ENCODE assay signal across 22 cellular contexts in genomic region chr2:95648894-95649544, GRCh38. TPM values are rescaled to one million over a fixed set of nuclear protein-coding genes. Genes with fewer than 3 reads are reported as not detected.
"Had no signal": no experiment of that assay in that cellular context is flagged by ENCODE, and none has a peak within 500 bp of the region (broad histone marks: within the 10 kb centered on the region; RNA-seq: fewer than 3 reads in every experiment).

No MANE protein-coding gene starts in this region.

RNA-seq across cellular contexts. Expression of gene TRIM43, which starts 57.2 kb away (rescaled TPM):
- total RNA-seq: naive thymus-derived CD8-positive, alpha-beta T cell; natural killer cell treated with Interleukin-12 subunit alpha and Interleukin-12 subunit beta and Interleukin-15 and Interleukin-18, amount 100 ng/mL, for 72 hours; neural crest cell; omental fat pad; osteocyte; pancreas; posterior vena cava; pulmonary artery endothelial cell; right atrium auricular region; right lobe of liver; sigmoid colon; skeletal muscle tissue; stomach; subcutaneous adipose tissue; temporal lobe; thoracic aorta; thyroid gland; tibial nerve; upper lobe of left lung; ureter; vagina had no signal
- polyA plus RNA-seq: naive thymus-derived CD8-positive, alpha-beta T cell; pancreas; sigmoid colon; small intestine had no signal
